Comparison of ENCODE assay signal across 1 cellular context in the genomic region with DNA sequence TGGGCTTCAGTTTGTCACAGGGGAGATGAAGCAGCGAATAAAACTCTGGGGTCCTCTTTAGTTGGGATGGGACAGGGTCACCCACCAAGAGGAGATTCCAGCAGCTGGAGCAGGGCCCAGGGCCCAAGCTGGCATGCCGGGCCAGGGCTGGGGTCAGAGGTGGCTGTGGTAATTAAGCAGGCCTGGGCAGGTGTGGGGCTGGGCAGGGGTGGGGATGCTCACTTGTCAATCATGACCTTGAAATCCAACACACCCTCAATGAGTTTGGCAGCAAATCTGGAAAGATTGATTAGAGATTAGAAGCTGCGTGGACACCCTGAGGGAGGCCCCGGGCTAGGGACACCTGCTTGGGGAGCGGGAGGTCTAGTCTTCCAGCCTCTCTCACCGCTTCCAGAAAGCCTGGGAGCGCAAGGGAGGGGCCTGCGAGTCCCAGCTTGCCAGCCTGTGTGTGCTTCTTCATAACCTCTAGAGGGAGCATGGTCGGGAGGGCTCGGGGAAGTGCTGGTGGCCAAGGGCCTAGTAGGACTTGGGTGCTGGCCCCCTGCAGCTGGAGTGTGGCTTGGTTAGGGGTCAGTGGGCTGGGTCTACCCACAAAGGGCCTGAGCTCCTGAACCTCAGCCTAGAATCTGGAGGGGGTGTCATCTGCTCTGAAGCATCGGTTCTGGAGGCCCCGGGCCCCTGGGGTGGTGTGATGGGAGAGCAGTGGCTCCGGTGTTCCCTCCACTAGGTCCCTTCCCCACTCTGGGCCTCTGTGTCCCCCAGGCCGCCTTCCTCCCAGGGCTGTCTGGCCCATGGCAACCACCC.
TF ChIP-seq lines count a peak whose summit lies in the region.

No MANE protein-coding gene starts in this region.

TF ChIP-seq in HCT116, 20 proteins besides CTCF, POLR2A, EP300 and RAD21 (continued from another document):
- TF ChIP-seq, protein P1, sequence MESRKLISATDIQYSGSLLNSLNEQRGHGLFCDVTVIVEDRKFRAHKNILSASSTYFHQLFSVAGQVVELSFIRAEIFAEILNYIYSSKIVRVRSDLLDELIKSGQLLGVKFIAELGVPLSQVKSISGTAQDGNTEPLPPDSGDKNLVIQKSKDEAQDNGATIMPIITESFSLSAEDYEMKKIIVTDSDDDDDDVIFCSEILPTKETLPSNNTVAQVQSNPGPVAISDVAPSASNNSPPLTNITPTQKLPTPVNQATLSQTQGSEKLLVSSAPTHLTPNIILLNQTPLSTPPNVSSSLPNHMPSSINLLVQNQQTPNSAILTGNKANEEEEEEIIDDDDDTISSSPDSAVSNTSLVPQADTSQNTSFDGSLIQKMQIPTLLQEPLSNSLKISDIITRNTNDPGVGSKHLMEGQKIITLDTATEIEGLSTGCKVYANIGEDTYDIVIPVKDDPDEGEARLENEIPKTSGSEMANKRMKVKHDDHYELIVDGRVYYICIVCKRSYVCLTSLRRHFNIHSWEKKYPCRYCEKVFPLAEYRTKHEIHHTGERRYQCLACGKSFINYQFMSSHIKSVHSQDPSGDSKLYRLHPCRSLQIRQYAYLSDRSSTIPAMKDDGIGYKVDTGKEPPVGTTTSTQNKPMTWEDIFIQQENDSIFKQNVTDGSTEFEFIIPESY (IDR thresholded peaks at IDR 0.05; ENCODE audit: extremely low read depth, insufficient replicate concordance, low read length), result no peak
- no peak for TF ChIP-seq JUND (IDR thresholded peaks at IDR 0.05)
- TF ChIP-seq SP1 (IDR thresholded peaks at IDR 0.05; ENCODE audit: low read depth), result no peak
- no peak for TF ChIP-seq SIN3A (IDR thresholded peaks at IDR 0.05; ENCODE audit: low read depth)
- TF ChIP-seq TCF7L2 (IDR thresholded peaks at IDR 0.05; ENCODE audit: borderline replicate concordance, extremely low read depth, insufficient read depth, insufficient read length), result no peak
- no peak for TF ChIP-seq EZH2phosphoT487 (IDR thresholded peaks at IDR 0.05; ENCODE audit: borderline replicate concordance)
- TF ChIP-seq ZFX (IDR thresholded peaks at IDR 0.05), result no peak; the same call in 1 of the 2 replicates
- TF ChIP-seq ELF1 (IDR thresholded peaks at IDR 0.05; ENCODE audit: borderline replicate concordance, low read depth), result no peak
- TF ChIP-seq EGR1 (IDR thresholded peaks at IDR 0.05; ENCODE audit: low read depth), result no peak
- no peak for TF ChIP-seq CBX3 (IDR thresholded peaks at IDR 0.05; ENCODE audit: low read depth)
- TF ChIP-seq SRF (IDR thresholded peaks at IDR 0.05; ENCODE audit: low read depth), result no peak
- no peak for TF ChIP-seq FOSL1 (IDR thresholded peaks at IDR 0.05; ENCODE audit: low read depth)
- TF ChIP-seq CEBPB (IDR thresholded peaks at IDR 0.05; ENCODE audit: low read depth), result no peak
- TF ChIP-seq, protein P2, sequence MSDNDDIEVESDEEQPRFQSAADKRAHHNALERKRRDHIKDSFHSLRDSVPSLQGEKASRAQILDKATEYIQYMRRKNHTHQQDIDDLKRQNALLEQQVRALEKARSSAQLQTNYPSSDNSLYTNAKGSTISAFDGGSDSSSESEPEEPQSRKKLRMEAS (IDR thresholded peaks at IDR 0.05), result no peak
- TF ChIP-seq EZH2 (IDR thresholded peaks at IDR 0.05), result no peak
- TF ChIP-seq, protein P3, sequence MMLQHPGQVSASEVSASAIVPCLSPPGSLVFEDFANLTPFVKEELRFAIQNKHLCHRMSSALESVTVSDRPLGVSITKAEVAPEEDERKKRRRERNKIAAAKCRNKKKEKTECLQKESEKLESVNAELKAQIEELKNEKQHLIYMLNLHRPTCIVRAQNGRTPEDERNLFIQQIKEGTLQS (IDR thresholded peaks at IDR 0.05), result no peak
- no peak for TF ChIP-seq ZNF274 (IDR thresholded peaks at IDR 0.05; ENCODE audit: low read depth, low read length)
TF ChIP-seq in HCT116: peak in this region for 0.
